Comparison of ENCODE assay signal across 10 cellular contexts in genomic region chr17:18261659-18262058, GRCh38. TPM values are rescaled to one million over a fixed set of nuclear protein-coding genes. Genes with fewer than 3 reads are reported as not detected.
A peak's percentile ranks its signal among the peaks of the same experiment; 100 is the strongest.
DNase-seq lines count a peak whose midpoint lies in the region; ATAC-seq and TF ChIP-seq lines count a peak whose summit lies in the region.
"Had no signal": no experiment of that assay in that cellular context is flagged by ENCODE, and none has a peak within 500 bp of the region (broad histone marks: within the 10 kb centered on the region; RNA-seq: fewer than 3 reads in every experiment).

No MANE protein-coding gene starts in this region.

- POLR2A ChIA-PET in HEK293T (lab: Yijun Ruan, JAX): interaction anchor here (0.6 to 1.5 kb wide), 3 partner anchors 15 to 53 kb away, joined by 3 to 4 read pairs (median 3); partner anchors contain the start of genes SMCR8 and TOP3A

- CTCF ChIA-PET in HEK293T (lab: Yijun Ruan, JAX): no interaction called here

- no peaks in the 10 kb centered on the region for H3K27me3 Mint-ChIP-seq in T-helper 17 cell

- H3K9me3 ChIP-seq in T-helper 17 cell (ENCODE audit: control insufficient read depth, low read length, poor library complexity, severe bottlenecking) (no peaks in the 10 kb centered on the region), left lung (no peaks in the 10 kb centered on the region)

- TF ChIP-seq CTCF in GM12875 (IDR thresholded peaks at IDR 0.05; ENCODE audit: borderline replicate concordance, insufficient read depth, low read depth, low read length) (no peak), fibroblast of villous mesenchyme (IDR thresholded peaks at IDR 0.05; ENCODE audit: insufficient read depth, low read depth, low read length) (no peak), left lung (IDR thresholded peaks at IDR 0.05) (no peak)

- H3K36me3 Mint-ChIP-seq in T-helper 17 cell (ENCODE audit: low read depth): no peaks in the 10 kb centered on the region

- peak overlapping the region; percentile 86 for H3K4me3 Mint-ChIP-seq in T-helper 17 cell

- peaks cover 0 to 30% of the 10 kb centered on the region in 2 donors for H3K36me3 ChIP-seq in left lung

- H3K27me3 ChIP-seq in left lung: no peaks in the 10 kb centered on the region
- H3K27me3 ChIP-seq: foreskin keratinocyte had no signal

- ATAC-seq in T-helper 17 cell (no peak), HG02642 (IDR thresholded peaks at IDR 0.05; ENCODE audit: poor library complexity, unreplicated experiment) (no peak), left lung (no peak)

- intact Hi-C loops in left lung (cut with DNase I): no loop called here

- peak overlapping the region; percentile 54 for H3K27ac Mint-ChIP-seq in T-helper 17 cell

- peak overlapping the region in 1 of 2 donors; percentile 88 for H3K27ac ChIP-seq in left lung

- H3K4me1 ChIP-seq in left lung: peaks cover 19 to 45% of the 10 kb centered on the region in 2 donors

- H3K4me3 ChIP-seq in GM12875 (ENCODE audit: low read depth, low read length) (peak overlapping the region; percentile 84), fibroblast of villous mesenchyme (ENCODE audit: low read depth, low read length) (peak overlapping the region; percentile 89), skeletal muscle cell (ENCODE audit: low read depth, low read length) (peak overlapping the region; percentile 87), left lung (peak overlapping the region in 1 of 2 donors; percentile 94)

- H3K4me1 Mint-ChIP-seq in T-helper 17 cell: peaks cover 28% of the 10 kb centered on the region

- DNase-seq in T-helper 17 cell: no peak
- DNase-seq in fibroblast of villous mesenchyme (ENCODE audit: low read depth): no peak
- DNase-seq in skeletal muscle cell (ENCODE audit: low read depth): no peak
- no peak for DNase-seq in HEK293T (ENCODE audit: extremely low spot score)
- no peak for DNase-seq in left lung
- no peak for DNase-seq in D341Med (ENCODE audit: low spot score)
- DNase-seq: NCI-H82 had no signal

TF ChIP-seq in HEK293T, 16 proteins besides CTCF, POLR2A, EP300 and RAD21:
- TF ChIP-seq TARDBP (IDR thresholded peaks at IDR 0.05) (no peak), PKNOX1 (IDR thresholded peaks at IDR 0.05) (no peak), FOXA1 (IDR thresholded peaks at IDR 0.05) (no peak), FOXK2 (IDR thresholded peaks at IDR 0.05) (no peak), SUZ12 (IDR thresholded peaks at IDR 0.05) (no peak), FOXM1 (IDR thresholded peaks at IDR 0.05; ENCODE audit: borderline replicate concordance) (no peak), HDGF (IDR thresholded peaks at IDR 0.05; ENCODE audit: borderline replicate concordance) (no peak), ARNT (IDR thresholded peaks at IDR 0.05) (no peak), ELF4 (IDR thresholded peaks at IDR 0.05) (no peak), ZNF384 (IDR thresholded peaks at IDR 0.05) (no peak), NFRKB (IDR thresholded peaks at IDR 0.05) (no peak), BHLHE40 (IDR thresholded peaks at IDR 0.05; ENCODE audit: borderline replicate concordance) (no peak), SP1 (IDR thresholded peaks at IDR 0.05) (no peak), LEF1 (IDR thresholded peaks at IDR 0.05; ENCODE audit: borderline replicate concordance) (no peak), L3MBTL2 (conservative IDR thresholded peaks at IDR 0.05) (no peak)

RNA-seq across cellular contexts. Expression of gene MIEF2, which starts 1.2 kb away (rescaled TPM):
- total RNA-seq in T-helper 17 cell (10 to 100 TPM in 1 of 2 donors, 1 to 10 TPM in 1; 6.1 to 10.2 TPM), fibroblast of villous mesenchyme (16.4 and 18.4 TPM in 2 replicates), left lung (10 to 100 TPM in 1 of 2 donors, 1 to 10 TPM in 1; 9.0 to 16.3 TPM)

RNA-seq across cellular contexts. Expression of gene FLII, which starts 3.1 kb away (rescaled TPM):
- total RNA-seq in T-helper 17 cell (100 to 1,000 TPM; 276 to 284 TPM), fibroblast of villous mesenchyme (205 and 244 TPM in 2 replicates), left lung (100 to 1,000 TPM; 313 to 381 TPM)

RNA-seq across cellular contexts. Expression of gene LLGL1, which starts 36.2 kb away (rescaled TPM):
- total RNA-seq in T-helper 17 cell: 10 to 100 TPM; 14.6 to 16.2 TPM
- total RNA-seq in fibroblast of villous mesenchyme: 44.0 and 49.3 TPM in 2 replicates
- total RNA-seq in left lung: 10 to 100 TPM; 14.4 to 17.8 TPM

RNA-seq across cellular contexts. Expression of gene TOP3A, which starts 53.1 kb away (rescaled TPM):
- total RNA-seq in T-helper 17 cell: 10 to 100 TPM; 31.8 to 38.4 TPM
- 29.0 and 45.8 TPM in 2 replicates for total RNA-seq in fibroblast of villous mesenchyme
- 10 to 100 TPM; 24.7 to 43.8 TPM for total RNA-seq in left lung

RNA-seq across cellular contexts. Expression of gene SMCR8, which starts 53.4 kb away (rescaled TPM):
- 10 to 100 TPM; 37.9 to 51.6 TPM for total RNA-seq in T-helper 17 cell
- 17.1 and 21.6 TPM in 2 replicates for total RNA-seq in fibroblast of villous mesenchyme
- total RNA-seq in left lung: 10 to 100 TPM; 16.7 to 23.4 TPM
